1 cellular context compared by ENCODE assay signal in the genomic region with DNA sequence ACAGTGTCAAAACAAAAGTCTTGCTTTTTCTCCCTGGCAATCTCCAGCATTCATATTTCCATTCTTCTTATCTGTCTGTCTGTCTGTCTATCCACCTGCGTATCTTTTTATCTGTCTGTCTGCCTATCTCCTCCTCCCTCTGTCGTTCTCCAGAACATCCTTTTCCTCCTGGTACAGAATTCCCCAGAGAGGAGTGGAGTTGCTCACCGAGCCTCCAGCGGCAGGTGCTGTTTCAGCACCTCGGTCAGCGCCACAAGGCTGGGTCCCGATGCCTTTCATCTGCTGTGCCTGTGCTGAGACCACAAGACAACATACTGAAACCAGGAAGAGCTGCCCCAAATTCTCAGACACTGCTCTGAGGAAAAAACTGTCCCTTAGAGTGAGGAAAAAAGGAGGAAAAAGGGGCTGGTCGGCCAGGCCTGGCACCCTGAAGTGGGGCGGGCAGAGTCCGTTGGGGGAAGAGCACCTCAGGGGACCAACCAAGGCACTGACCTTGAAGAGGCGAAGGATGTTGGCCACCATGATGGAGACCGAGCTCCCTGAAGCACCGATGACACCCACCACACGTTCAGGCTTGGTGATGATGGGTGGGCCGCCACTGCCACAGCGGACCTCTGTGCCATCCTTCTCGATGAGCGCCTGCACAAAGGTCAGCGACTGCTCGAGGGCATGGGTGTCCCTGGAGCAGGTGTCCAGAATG.
TF ChIP-seq lines count a peak whose summit lies in the region.

No MANE protein-coding gene starts in this region.

TF ChIP-seq in H1, 55 proteins besides CTCF, POLR2A, EP300 and RAD21:
- TF ChIP-seq BRCA1 (IDR thresholded peaks at IDR 0.05; ENCODE audit: low read depth, low read length) (no peak), SAP30 (IDR thresholded peaks at IDR 0.05; ENCODE audit: insufficient read depth, insufficient replicate concordance, low read length) (peak; percentile 77), SP4 (IDR thresholded peaks at IDR 0.05; ENCODE audit: low read length) (0 out of 2 replicates have a peak, but pooled peaks have one; percentile 11), YY1 (IDR thresholded peaks at IDR 0.05; ENCODE audit: low read depth, low read length) (0 out of 2 replicates have a peak, but pooled peaks have one; percentile 44), MAFK (IDR thresholded peaks at IDR 0.05; ENCODE audit: low read depth, low read length) (0 out of 2 replicates have a peak, but pooled peaks have one; percentile 9), SIN3A (conservative IDR thresholded peaks at IDR 0.05 in 1 of 2, IDR thresholded peaks at IDR 0.05 in 1 of 2; ENCODE audit: low read depth in 1 of 2, low read length in 2 of 2) (peak; percentile 95 to 99; a peak in 3 of 4 replicates), TCF12 (IDR thresholded peaks at IDR 0.05; ENCODE audit: low read depth, low read length) (peak; percentile 66; the same call in 1 of the 2 replicates), GTF2F1 (IDR thresholded peaks at IDR 0.05; ENCODE audit: borderline replicate concordance, low read depth, low read length) (peak; percentile 51; the same call in 1 of the 2 replicates), HDAC2 (IDR thresholded peaks at IDR 0.05; ENCODE audit: borderline replicate concordance in 1 of 2, low read depth in 2 of 2, low read length in 2 of 2) (peak in 1 of 2 experiments; percentile 64; a peak in 2 of 4 replicates), SIRT6 (IDR thresholded peaks at IDR 0.05; ENCODE audit: low read length) (no peak), RBBP5 (IDR thresholded peaks at IDR 0.05; ENCODE audit: borderline replicate concordance, low read depth, low read length) (no peak)
- TF ChIP-seq, protein P1, sequence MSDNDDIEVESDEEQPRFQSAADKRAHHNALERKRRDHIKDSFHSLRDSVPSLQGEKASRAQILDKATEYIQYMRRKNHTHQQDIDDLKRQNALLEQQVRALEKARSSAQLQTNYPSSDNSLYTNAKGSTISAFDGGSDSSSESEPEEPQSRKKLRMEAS (IDR thresholded peaks at IDR 0.05), result peak; percentile 74
- TF ChIP-seq, protein P2, sequence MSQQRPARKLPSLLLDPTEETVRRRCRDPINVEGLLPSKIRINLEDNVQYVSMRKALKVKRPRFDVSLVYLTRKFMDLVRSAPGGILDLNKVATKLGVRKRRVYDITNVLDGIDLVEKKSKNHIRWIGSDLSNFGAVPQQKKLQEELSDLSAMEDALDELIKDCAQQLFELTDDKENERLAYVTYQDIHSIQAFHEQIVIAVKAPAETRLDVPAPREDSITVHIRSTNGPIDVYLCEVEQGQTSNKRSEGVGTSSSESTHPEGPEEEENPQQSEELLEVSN (IDR thresholded peaks at IDR 0.05), result no peak
